27 cellular contexts compared by ENCODE assay signal in the genomic region with DNA sequence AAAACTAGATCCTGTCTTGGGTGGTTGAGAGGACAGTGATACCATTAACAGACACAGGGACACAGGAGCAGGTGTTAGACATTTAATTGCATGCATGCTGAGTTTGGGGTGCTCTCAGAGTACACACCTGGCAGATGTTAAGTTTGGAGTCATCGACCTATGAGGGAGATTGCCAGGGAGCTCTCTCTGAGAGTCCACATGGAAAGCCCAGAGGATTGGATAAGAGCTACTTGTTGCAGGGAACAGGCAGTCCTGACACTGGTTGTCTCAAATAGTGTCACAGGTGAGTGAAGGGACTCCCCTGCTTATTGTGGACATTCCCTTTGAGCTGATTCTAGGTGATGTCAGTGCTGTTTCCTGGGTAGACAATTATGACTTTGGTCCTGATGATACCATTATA. TPM values are rescaled to one million over a fixed set of nuclear protein-coding genes. Genes with fewer than 3 reads are reported as not detected.
DNase-seq lines count a peak whose midpoint lies in the region; ATAC-seq, FAIRE-seq and TF ChIP-seq lines count a peak whose summit lies in the region.
"Had no signal": no experiment of that assay in that cellular context is flagged by ENCODE, and none has a peak within 500 bp of the region (broad histone marks: within the 10 kb centered on the region; RNA-seq: fewer than 3 reads in every experiment).

No MANE protein-coding gene starts in this region.

- TF ChIP-seq POLR2A in uterus (IDR thresholded peaks at IDR 0.05): no peak

- peaks cover 28% of the 10 kb centered on the region for H3K4me1 Mint-ChIP-seq in activated T-helper 1 cell treated with anti-CD3 and anti-CD28 coated beads, Interleukin-12 subunit alpha, Interleukin-12 subunit beta, Interleukin-2, Interleukin-4 antibody, amounts not matched to agents 30 ng/mL and 10 ng/mL and 1 ng/mL, durations not matched to agents 14 hours and 24 hours and 36 hours (ENCODE audit: low read depth)
- peaks cover 26 to 47% (median 41%) of the 10 kb centered on the region in 7 donors for H3K4me1 Mint-ChIP-seq in naive thymus-derived CD4-positive, alpha-beta T cell

- peaks cover 21 to 26% of the 10 kb centered on the region in 2 donors for H3K4me1 ChIP-seq in naive thymus-derived CD4-positive, alpha-beta T cell (ENCODE audit: control insufficient read depth in 2 of 2, insufficient read depth in 2 of 2, low read length in 2 of 2)
- peaks cover 0 to 11% of the 10 kb centered on the region in 2 donors for H3K4me1 ChIP-seq in uterus

- no peak overlapping the region for H3K27ac ChIP-seq in naive thymus-derived CD4-positive, alpha-beta T cell (ENCODE audit: low read depth, low read length)
- H3K27ac ChIP-seq in uterus: no peak overlapping the region
- H3K27ac ChIP-seq: BLaER1, Peyer's patch, SK-N-MC, upper lobe of right lung had no signal

- no peak for FAIRE-seq in urothelium cell line (lab: Jason Lieb, UNC)
- FAIRE-seq: islet of Langerhans had no signal

- no peak overlapping the region for H3K27ac Mint-ChIP-seq in activated T-helper 1 cell treated with anti-CD3 and anti-CD28 coated beads, Interleukin-12 subunit alpha, Interleukin-12 subunit beta, Interleukin-2, Interleukin-4 antibody, amounts not matched to agents 30 ng/mL and 10 ng/mL and 1 ng/mL, durations not matched to agents 14 hours and 24 hours and 36 hours
- peak overlapping the region in 3 of 9 donors; percentile 20 to 79 (median 40) for H3K27ac Mint-ChIP-seq in naive thymus-derived CD4-positive, alpha-beta T cell
- H3K27ac Mint-ChIP-seq: activated CD4-positive, alpha-beta T cell treated with anti-CD3 and anti-CD28 coated beads, Interleukin-2, amount 10 ng/mL, durations not matched to agents 7 days and 5 days; stimulated activated naive CD8-positive, alpha-beta T cell treated with anti-CD3 and anti-CD28 coated beads, Interleukin-15, Interleukin-2, amounts not matched to agents 100 ng/mL and 50 ng/mL, for 24 hours had no signal

- intact Hi-C loops in activated T-helper 1 cell treated with anti-CD3 and anti-CD28 coated beads, Interleukin-12 subunit alpha, Interleukin-12 subunit beta, Interleukin-2, Interleukin-4 antibody, amounts not matched to agents 30 ng/mL and 10 ng/mL and 1 ng/mL, durations not matched to agents 14 hours and 24 hours and 36 hours (cut with micrococcal nuclease): loop anchor here (5.0 to 10.0 kb wide), 4 partner anchors 269 to 341 kb away; a partner anchor contains a TSS
- intact Hi-C loops in naive thymus-derived CD4-positive, alpha-beta T cell (cut with micrococcal nuclease): loop anchor here (2.0 to 10.0 kb wide), 3 partner anchors 53 to 269 kb away; a partner anchor contains a TSS
- intact Hi-C loops in uterus (cut with DNase I; ENCODE audit: low total_unique reads): no loop called here

- no peaks in the 10 kb centered on the region for H3K27me3 ChIP-seq in naive thymus-derived CD4-positive, alpha-beta T cell (ENCODE audit: control insufficient read depth in 2 of 2, insufficient read depth in 2 of 2, low read length in 2 of 2)
- H3K27me3 ChIP-seq in uterus: no peaks in the 10 kb centered on the region
- H3K27me3 ChIP-seq: BLaER1, Peyer's patch, upper lobe of right lung had no signal

- H3K27me3 Mint-ChIP-seq in activated T-helper 1 cell treated with anti-CD3 and anti-CD28 coated beads, Interleukin-12 subunit alpha, Interleukin-12 subunit beta, Interleukin-2, Interleukin-4 antibody, amounts not matched to agents 30 ng/mL and 10 ng/mL and 1 ng/mL, durations not matched to agents 14 hours and 24 hours and 36 hours (ENCODE audit: insufficient read depth): no peaks in the 10 kb centered on the region
- peaks cover 0 to 5% (median 0%) of the 10 kb centered on the region in 5 donors for H3K27me3 Mint-ChIP-seq in naive thymus-derived CD4-positive, alpha-beta T cell
- H3K27me3 Mint-ChIP-seq: activated CD4-positive, alpha-beta T cell treated with anti-CD3 and anti-CD28 coated beads, Interleukin-2, amount 10 ng/mL, durations not matched to agents 7 days and 5 days; stimulated activated naive CD8-positive, alpha-beta T cell treated with anti-CD3 and anti-CD28 coated beads, Interleukin-15, Interleukin-2, amounts not matched to agents 100 ng/mL and 50 ng/mL, for 24 hours had no signal

- CTCF ChIA-PET in GM10248 (lab: Yijun Ruan, JAX): interaction anchor here (1.0 to 1.8 kb wide), 3 partner anchors 11 to 65 kb away, joined by 3 to 5 read pairs (median 5); no protein-coding TSS in a partner anchor
- CTCF ChIA-PET in naive thymus-derived CD4-positive, alpha-beta T cell (lab: Charles Lee): no interaction called here

- ATAC-seq in naive thymus-derived CD4-positive, alpha-beta T cell: no peak
- no peak for ATAC-seq in HG03342 (IDR thresholded peaks at IDR 0.05; ENCODE audit: unreplicated experiment)
- ATAC-seq: activated T-cell treated with anti-CD3 and anti-CD28 coated beads, Interleukin-2, amount 50 U/mL, for 4 hours; upper lobe of right lung had no signal

- H3K9me3 ChIP-seq in naive thymus-derived CD4-positive, alpha-beta T cell (ENCODE audit: control insufficient read depth in 2 of 3, low read length in 3 of 3): no peaks in the 10 kb centered on the region
- no peaks in the 10 kb centered on the region for H3K9me3 ChIP-seq in uterus
- H3K9me3 ChIP-seq: BLaER1, HAP-1, Peyer's patch, upper lobe of right lung had no signal

- POLR2A ChIA-PET in GM10248 (lab: Yijun Ruan, JAX): no interaction called here
- POLR2A ChIA-PET in naive thymus-derived CD4-positive, alpha-beta T cell (lab: Charles Lee): interaction anchor here (0.7 kb wide), 1 partner anchor 64 kb away, joined by 4 read pairs; no protein-coding TSS in a partner anchor

- no peaks in the 10 kb centered on the region for H3K9me3 Mint-ChIP-seq in activated T-helper 1 cell treated with anti-CD3 and anti-CD28 coated beads, Interleukin-12 subunit alpha, Interleukin-12 subunit beta, Interleukin-2, Interleukin-4 antibody, amounts not matched to agents 30 ng/mL and 10 ng/mL and 1 ng/mL, durations not matched to agents 14 hours and 24 hours and 36 hours
- H3K9me3 Mint-ChIP-seq in naive thymus-derived CD4-positive, alpha-beta T cell: peaks cover 0 to 4% (median 0%) of the 10 kb centered on the region in 11 donors
- H3K9me3 Mint-ChIP-seq: activated CD4-positive, alpha-beta T cell treated with anti-CD3 and anti-CD28 coated beads, Interleukin-2, amount 10 ng/mL, durations not matched to agents 7 days and 5 days; activated T-cell treated with anti-CD3 and anti-CD28 coated beads, Interleukin-2, amount 50 U/mL, for 4 hours; stimulated activated naive CD8-positive, alpha-beta T cell treated with anti-CD3 and anti-CD28 coated beads, Interleukin-15, Interleukin-2, amounts not matched to agents 100 ng/mL and 50 ng/mL, for 24 hours had no signal

- DNase-seq in NCI-H2029 treated with DMSO at 0.1 percent for 48 hours (lab: John Stamatoyannopoulos, UW) (peak; percentile 10), NCI-H2029 (lab: John Stamatoyannopoulos, UW) (no peak), GM10248 (ENCODE audit: extremely low spot score) (peak; percentile 29), urothelium cell line (ENCODE audit: low spot score) (no peak), uterus (no peak)
- no peak for DNase-seq in activated T-helper 1 cell treated with anti-CD3 and anti-CD28 coated beads, Interleukin-12 subunit alpha, Interleukin-12 subunit beta, Interleukin-2, Interleukin-4 antibody, amounts not matched to agents 30 ng/mL and 10 ng/mL and 1 ng/mL, durations not matched to agents 14 hours and 24 hours and 36 hours (ENCODE audit: low spot score)
- no peak for DNase-seq in naive thymus-derived CD4-positive, alpha-beta T cell
- DNase-seq: 8988T; activated CD4-positive, alpha-beta T cell treated with anti-CD3 and anti-CD28 coated beads, Interleukin-2, amount 10 ng/mL, durations not matched to agents 7 days and 5 days; activated T-cell treated with anti-CD3 and anti-CD28 coated beads, Interleukin-2, amount 50 U/mL, for 4 hours; amniotic stem cell; caudate nucleus; DMS79; effector CD4-positive, alpha-beta T cell; head of caudate nucleus; Karpas-422; mesendoderm; NCI-H1105; NCI-H774; Peyer's patch; upper lobe of right lung had no signal

- peak overlapping the region; percentile 26 for H3K4me3 Mint-ChIP-seq in activated T-helper 1 cell treated with anti-CD3 and anti-CD28 coated beads, Interleukin-12 subunit alpha, Interleukin-12 subunit beta, Interleukin-2, Interleukin-4 antibody, amounts not matched to agents 30 ng/mL and 10 ng/mL and 1 ng/mL, durations not matched to agents 14 hours and 24 hours and 36 hours
- H3K4me3 Mint-ChIP-seq in naive thymus-derived CD4-positive, alpha-beta T cell: peak overlapping the region in 9 of 10 donors; percentile 33 to 97 (median 89)
- H3K4me3 Mint-ChIP-seq: activated CD4-positive, alpha-beta T cell treated with anti-CD3 and anti-CD28 coated beads, Interleukin-2, amount 10 ng/mL, durations not matched to agents 7 days and 5 days; stimulated activated naive CD8-positive, alpha-beta T cell treated with anti-CD3 and anti-CD28 coated beads, Interleukin-15, Interleukin-2, amounts not matched to agents 100 ng/mL and 50 ng/mL, for 24 hours had no signal

- H3K4me3 ChIP-seq in naive thymus-derived CD4-positive, alpha-beta T cell (ENCODE audit: low read length): no peak overlapping the region
- no peak overlapping the region for H3K4me3 ChIP-seq in uterus
- H3K4me3 ChIP-seq: BLaER1, HAP-1, SK-N-MC, upper lobe of right lung had no signal

- TF ChIP-seq CTCF in GM10248 (IDR thresholded peaks at IDR 0.05; ENCODE audit: control extremely low read depth, extremely low read depth, low read depth, missing control alignments) (no peak), uterus (IDR thresholded peaks at IDR 0.05) (no peak)

- no peaks in the 10 kb centered on the region for H3K36me3 ChIP-seq in naive thymus-derived CD4-positive, alpha-beta T cell (ENCODE audit: control insufficient read depth in 2 of 3, insufficient read depth in 3 of 3, low read length in 3 of 3)
- no peaks in the 10 kb centered on the region for H3K36me3 ChIP-seq in uterus
- H3K36me3 ChIP-seq: HAP-1, Peyer's patch had no signal

- H3K36me3 Mint-ChIP-seq in activated T-helper 1 cell treated with anti-CD3 and anti-CD28 coated beads, Interleukin-12 subunit alpha, Interleukin-12 subunit beta, Interleukin-2, Interleukin-4 antibody, amounts not matched to agents 30 ng/mL and 10 ng/mL and 1 ng/mL, durations not matched to agents 14 hours and 24 hours and 36 hours (ENCODE audit: low read depth): no peaks in the 10 kb centered on the region
- H3K36me3 Mint-ChIP-seq in naive thymus-derived CD4-positive, alpha-beta T cell: peaks cover 0 to 7% (median 0%) of the 10 kb centered on the region in 5 donors

RNA-seq across cellular contexts. Expression of a gene that starts 3.1 kb away (rescaled TPM):
- total RNA-seq in activated T-helper 1 cell treated with anti-CD3 and anti-CD28 coated beads, Interleukin-12 subunit alpha, Interleukin-12 subunit beta, Interleukin-2, Interleukin-4 antibody, amounts not matched to agents 30 ng/mL and 10 ng/mL and 1 ng/mL, durations not matched to agents 14 hours and 24 hours and 36 hours: 10.9 and 11.9 TPM in 2 replicates
- total RNA-seq in naive thymus-derived CD4-positive, alpha-beta T cell: 10 to 100 TPM; 12.4 to 17.5 (median 13.0) TPM
- 1 to 10 TPM; 9.2 to 9.5 TPM for polyA plus RNA-seq in naive thymus-derived CD4-positive, alpha-beta T cell
- 10 to 100 TPM in 3 of 4 donors, 1 to 10 TPM in 1; 7.4 to 76.7 (median 21.2) TPM for total RNA-seq in uterus

Comparison
In these comparisons a context has a peak if more than half of its experiments do, and no peak if none do; other contexts are left out.
1. DNase-seq: peak in NCI-H2029 treated with DMSO at 0.1 percent for 48 hours (single experiment) and GM10248 (single experiment); none in NCI-H2029 (single experiment), activated T-helper 1 cell treated with anti-CD3 and anti-CD28 coated beads, Interleukin-12 subunit alpha, Interleukin-12 subunit beta, Interleukin-2, Interleukin-4 antibody, amounts not matched to agents 30 ng/mL and 10 ng/mL and 1 ng/mL, durations not matched to agents 14 hours and 24 hours and 36 hours (single experiment), naive thymus-derived CD4-positive, alpha-beta T cell (0 of 9), urothelium cell line (single experiment) and uterus (0 of 2).